37 cellular contexts compared by ENCODE assay signal in genomic region chr17:52947418-52947817, GRCh38.
"Had no signal": no experiment of that assay in that cellular context is flagged by ENCODE, and none has a peak within 500 bp of the region (broad histone marks: within the 10 kb centered on the region; RNA-seq: fewer than 3 reads in every experiment).

No MANE protein-coding gene starts in this region.

- H3K4me1 ChIP-seq: adrenal gland, ascending aorta, body of pancreas, breast epithelium had no signal

- H3K4me3 ChIP-seq: adrenal gland, ascending aorta, body of pancreas, breast epithelium, cardiac muscle cell had no signal

- H3K9me3 ChIP-seq: adrenal gland, ascending aorta, body of pancreas, breast epithelium had no signal

- ATAC-seq: activated naive CD4-positive, alpha-beta T cell treated with anti-CD3 and anti-CD28 coated beads, Interleukin-2, amount 50 U/mL, for 72 hours; activated naive CD8-positive, alpha-beta T cell treated with anti-CD3 and anti-CD28 coated beads, Interleukin-2, amount 50 U/mL, for 24 hours; activated T-cell treated with anti-CD3 and anti-CD28 coated beads, Interleukin-2, amount 50 U/mL, for 4 hours; activated T-cell treated with anti-CD3 and anti-CD28 coated beads, Interleukin-2, amount 50 U/mL, for 72 hours; activated T-helper 17 cell treated with anti-CD3 and anti-CD28 coated beads, Interleukin-2, amount 50 U/mL, for 72 hours; body of pancreas had no signal

- H3K9me3 Mint-ChIP-seq: activated naive CD4-positive, alpha-beta T cell treated with anti-CD3 and anti-CD28 coated beads, Interleukin-2, amount 50 U/mL, for 24 hours; activated naive CD8-positive, alpha-beta T cell treated with anti-CD3 and anti-CD28 coated beads, Interleukin-2, amount 10 ng/mL, durations not matched to agents 7 days and 5 days; activated T-helper 17 cell treated with anti-CD3 and anti-CD28 coated beads, Interleukin-2, amount 50 U/mL, for 72 hours; brain had no signal

- H3K36me3 Mint-ChIP-seq: activated naive CD4-positive, alpha-beta T cell treated with anti-CD3 and anti-CD28 coated beads, Interleukin-2, amount 10 ng/mL, durations not matched to agents 7 days and 5 days; activated naive CD4-positive, alpha-beta T cell treated with anti-CD3 and anti-CD28 coated beads, Interleukin-2, amount 50 U/mL, for 24 hours; activated naive CD4-positive, alpha-beta T cell treated with anti-CD3 and anti-CD28 coated beads, Interleukin-2, amount 50 U/mL, for 72 hours; activated naive CD8-positive, alpha-beta T cell; activated naive CD8-positive, alpha-beta T cell treated with anti-CD3 and anti-CD28 coated beads for 36 hours; activated naive CD8-positive, alpha-beta T cell treated with anti-CD3 and anti-CD28 coated beads, Interleukin-2, amount 10 ng/mL, durations not matched to agents 7 days and 5 days; brain had no signal

- H3K27ac Mint-ChIP-seq: activated naive CD4-positive, alpha-beta T cell treated with anti-CD3 and anti-CD28 coated beads, Interleukin-2, amount 10 ng/mL, durations not matched to agents 7 days and 5 days; activated naive CD4-positive, alpha-beta T cell treated with anti-CD3 and anti-CD28 coated beads, Interleukin-2, amount 50 U/mL, for 24 hours; activated naive CD4-positive, alpha-beta T cell treated with anti-CD3 and anti-CD28 coated beads, Interleukin-2, amount 50 U/mL, for 72 hours; activated naive CD8-positive, alpha-beta T cell; activated naive CD8-positive, alpha-beta T cell treated with anti-CD3 and anti-CD28 coated beads for 36 hours; activated naive CD8-positive, alpha-beta T cell treated with anti-CD3 and anti-CD28 coated beads, Interleukin-2, amount 10 ng/mL, durations not matched to agents 7 days and 5 days; activated naive CD8-positive, alpha-beta T cell treated with anti-CD3 and anti-CD28 coated beads, Interleukin-2, amount 50 U/mL, for 24 hours; activated T-cell treated with anti-CD3 and anti-CD28 coated beads, Interleukin-2, amount 50 U/mL, for 24 hours; activated T-cell treated with anti-CD3 and anti-CD28 coated beads, Interleukin-2, amount 50 U/mL, for 72 hours; activated T-helper 1 cell treated with anti-CD3 and anti-CD28 coated beads, Interleukin-12 subunit alpha, Interleukin-12 subunit beta, Interleukin-2, Interleukin-4 antibody, amounts not matched to agents 30 ng/mL and 10 ng/mL and 1 ng/mL, durations not matched to agents 14 hours and 24 hours and 36 hours; activated T-helper 17 cell treated with anti-CD3 and anti-CD28 coated beads, Interleukin-2, amount 50 U/mL, for 72 hours; activated T-helper 2 cell treated with anti-CD3 and anti-CD28 coated beads, Interferon-gamma antibody, Interleukin-2, Interleukin-4, amounts not matched to agents 10 μg/mL and 5 μg/mL and 100 μg/mL, durations not matched to agents 14 hours and 24 hours and 36 hours; brain had no signal

- H3K4me3 Mint-ChIP-seq: activated naive CD4-positive, alpha-beta T cell treated with anti-CD3 and anti-CD28 coated beads, Interleukin-2, amount 10 ng/mL, durations not matched to agents 7 days and 5 days; activated naive CD4-positive, alpha-beta T cell treated with anti-CD3 and anti-CD28 coated beads, Interleukin-2, amount 50 U/mL, for 24 hours; activated naive CD8-positive, alpha-beta T cell; activated naive CD8-positive, alpha-beta T cell treated with anti-CD3 and anti-CD28 coated beads for 36 hours; activated naive CD8-positive, alpha-beta T cell treated with anti-CD3 and anti-CD28 coated beads, Interleukin-2, amount 10 ng/mL, durations not matched to agents 7 days and 5 days; activated naive CD8-positive, alpha-beta T cell treated with anti-CD3 and anti-CD28 coated beads, Interleukin-2, amount 50 U/mL, for 24 hours; activated T-cell treated with anti-CD3 and anti-CD28 coated beads, Interleukin-2, amount 50 U/mL, for 24 hours; activated T-cell treated with anti-CD3 and anti-CD28 coated beads, Interleukin-2, amount 50 U/mL, for 4 hours; activated T-cell treated with anti-CD3 and anti-CD28 coated beads, Interleukin-2, amount 50 U/mL, for 72 hours; activated T-helper 1 cell treated with anti-CD3 and anti-CD28 coated beads, Interleukin-12 subunit alpha, Interleukin-12 subunit beta, Interleukin-2, Interleukin-4 antibody, amounts not matched to agents 30 ng/mL and 10 ng/mL and 1 ng/mL, durations not matched to agents 14 hours and 24 hours and 36 hours; activated T-helper 17 cell treated with anti-CD3 and anti-CD28 coated beads, Interleukin-2, amount 50 U/mL, for 72 hours; brain; central memory CD8-positive, alpha-beta T cell had no signal

- H3K27me3 ChIP-seq: adrenal gland, ascending aorta, body of pancreas, brain microvascular endothelial cell, breast epithelium, cardiac muscle cell had no signal

- H3K27me3 Mint-ChIP-seq: activated naive CD4-positive, alpha-beta T cell treated with anti-CD3 and anti-CD28 coated beads, Interleukin-2, amount 10 ng/mL, durations not matched to agents 7 days and 5 days; activated naive CD4-positive, alpha-beta T cell treated with anti-CD3 and anti-CD28 coated beads, Interleukin-2, amount 50 U/mL, for 24 hours; activated naive CD8-positive, alpha-beta T cell; activated naive CD8-positive, alpha-beta T cell treated with anti-CD3 and anti-CD28 coated beads for 36 hours; activated naive CD8-positive, alpha-beta T cell treated with anti-CD3 and anti-CD28 coated beads, Interleukin-2, amount 10 ng/mL, durations not matched to agents 7 days and 5 days; activated naive CD8-positive, alpha-beta T cell treated with anti-CD3 and anti-CD28 coated beads, Interleukin-2, amount 50 U/mL, for 24 hours; activated T-cell treated with anti-CD3 and anti-CD28 coated beads, Interleukin-2, amount 50 U/mL, for 24 hours; activated T-helper 17 cell treated with anti-CD3 and anti-CD28 coated beads, Interleukin-2, amount 50 U/mL, for 72 hours; brain; central memory CD8-positive, alpha-beta T cell had no signal

- H3K4me1 Mint-ChIP-seq: activated naive CD4-positive, alpha-beta T cell treated with anti-CD3 and anti-CD28 coated beads, Interleukin-2, amount 10 ng/mL, durations not matched to agents 7 days and 5 days; activated naive CD4-positive, alpha-beta T cell treated with anti-CD3 and anti-CD28 coated beads, Interleukin-2, amount 50 U/mL, for 24 hours; activated naive CD8-positive, alpha-beta T cell treated with anti-CD3 and anti-CD28 coated beads for 36 hours; activated naive CD8-positive, alpha-beta T cell treated with anti-CD3 and anti-CD28 coated beads, Interleukin-2, amount 10 ng/mL, durations not matched to agents 7 days and 5 days; activated naive CD8-positive, alpha-beta T cell treated with anti-CD3 and anti-CD28 coated beads, Interleukin-2, amount 50 U/mL, for 24 hours; activated T-helper 17 cell treated with anti-CD3 and anti-CD28 coated beads, Interleukin-2, amount 50 U/mL, for 72 hours; central memory CD8-positive, alpha-beta T cell had no signal

- H3K36me3 ChIP-seq: adrenal gland, ascending aorta, brain microvascular endothelial cell, breast epithelium, cardiac muscle cell had no signal

- H3K27ac ChIP-seq: adrenal gland, ascending aorta, body of pancreas, brain microvascular endothelial cell, breast epithelium, cardiac muscle cell had no signal

- DNase-seq: activated effector memory CD4-positive, alpha-beta T cell treated with anti-CD3 and anti-CD28 coated beads, Interleukin-2, amount 50 U/mL, for 16 hours; activated effector memory CD4-positive, alpha-beta T cell treated with Interleukin-2 at 50 U/mL for 16 hours; activated gamma-delta T cell; activated gamma-delta T cell treated with Interleukin-2 at 50 U/mL for 16 hours; activated naive CD4-positive, alpha-beta T cell; activated naive CD4-positive, alpha-beta T cell treated with anti-CD3 and anti-CD28 coated beads, Interleukin-2, amount 10 ng/mL, durations not matched to agents 7 days and 5 days; activated naive CD4-positive, alpha-beta T cell treated with anti-CD3 and anti-CD28 coated beads, Interleukin-2, amount 50 U/mL, for 16 hours; activated naive CD4-positive, alpha-beta T cell treated with Interleukin-2 at 50 U/mL for 16 hours; activated naive CD8-positive, alpha-beta T cell treated with anti-CD3 and anti-CD28 coated beads for 36 hours; activated naive CD8-positive, alpha-beta T cell treated with anti-CD3 and anti-CD28 coated beads, Interleukin-2, amount 10 ng/mL, durations not matched to agents 7 days and 5 days; activated naive CD8-positive, alpha-beta T cell treated with anti-CD3 and anti-CD28 coated beads, Interleukin-2, amount 50 U/mL, for 24 hours; activated T-cell treated with anti-CD3 and anti-CD28 coated beads, Interleukin-2, amount 50 U/mL, for 1 hour; activated T-cell treated with anti-CD3 and anti-CD28 coated beads, Interleukin-2, amount 50 U/mL, for 24 hours; activated T-cell treated with anti-CD3 and anti-CD28 coated beads, Interleukin-2, amount 50 U/mL, for 4 hours; activated T-cell treated with anti-CD3 and anti-CD28 coated beads, Interleukin-2, amount 50 U/mL, for 48 hours; activated T-cell treated with anti-CD3 and anti-CD28 coated beads, Interleukin-2, amount 50 U/mL, for 72 hours; adrenal gland; amniotic stem cell; amygdala; anterior cingulate cortex; aorta; body of pancreas; brain microvascular endothelial cell; caudate nucleus; central memory CD4-positive, alpha-beta T cell; cerebellar nuclear complex had no signal
